8 cellular contexts compared by ENCODE assay signal in genomic region chr1:31548518-31548898, GRCh38. TPM values are rescaled to one million over a fixed set of nuclear protein-coding genes. Genes with fewer than 3 reads are reported as not detected.
DNase-seq lines count a peak whose midpoint lies in the region; ATAC-seq lines count a peak whose summit lies in the region.

No MANE protein-coding gene starts in this region.

- DNase-seq in activated naive CD8-positive, alpha-beta T cell treated with anti-CD3 and anti-CD28 coated beads, Interleukin-2, amount 50 U/mL, for 24 hours, result no peak
- no peak for DNase-seq in activated naive CD8-positive, alpha-beta T cell treated with anti-CD3 and anti-CD28 coated beads for 36 hours
- DNase-seq in T-cell, result no peak
- DNase-seq in left kidney (ENCODE audit: low read depth, low spot score), result peak; percentile 66
- DNase-seq in aorta, result no peak
- DNase-seq in NK-92 treated with Interleukin-12 subunit alpha and Interleukin-12 subunit beta, amount 100 ng/mL, for 24 hours (lab: John Stamatoyannopoulos, UW), result no peak
- no peak for DNase-seq in T-helper 9 cell

- H3K36me3 Mint-ChIP-seq in activated naive CD8-positive, alpha-beta T cell treated with anti-CD3 and anti-CD28 coated beads, Interleukin-2, amount 50 U/mL, for 24 hours (ENCODE audit: low read depth), result no peaks in the 10 kb centered on the region
- H3K36me3 Mint-ChIP-seq in activated naive CD8-positive, alpha-beta T cell treated with anti-CD3 and anti-CD28 coated beads for 36 hours, result no peaks in the 10 kb centered on the region
- no peaks in the 10 kb centered on the region for H3K36me3 Mint-ChIP-seq in T-cell

- no peak overlapping the region for H3K27ac Mint-ChIP-seq in activated naive CD8-positive, alpha-beta T cell treated with anti-CD3 and anti-CD28 coated beads, Interleukin-2, amount 50 U/mL, for 24 hours
- no peak overlapping the region for H3K27ac Mint-ChIP-seq in activated naive CD8-positive, alpha-beta T cell treated with anti-CD3 and anti-CD28 coated beads for 36 hours
- no peak overlapping the region for H3K27ac Mint-ChIP-seq in T-cell

- H3K9me3 ChIP-seq in aorta (ENCODE audit: control insufficient read depth, low read length), result no peaks in the 10 kb centered on the region

- no peaks in the 10 kb centered on the region for H3K36me3 ChIP-seq in aorta (ENCODE audit: control insufficient read depth in 1 of 2, insufficient read depth in 2 of 2, low read length in 1 of 2)

- peak; percentile 16 for ATAC-seq in activated naive CD8-positive, alpha-beta T cell treated with anti-CD3 and anti-CD28 coated beads, Interleukin-2, amount 50 U/mL, for 24 hours
- ATAC-seq in T-cell (replicated peaks in 1 of 4) (peak in 3 of 4 experiments; percentile 8 to 23 (median 8)), aorta (ENCODE audit: low FRiP score) (peak; percentile 8), GM19467 (IDR thresholded peaks at IDR 0.05; ENCODE audit: unreplicated experiment) (no peak)

- CTCF ChIA-PET in T-cell (lab: Charles Lee), result interaction anchor here in 1 of 2 donors (1.0 to 1.8 kb wide), 4 partner anchors 10 to 241 kb away, joined by 3 to 7 read pairs (median 4); no protein-coding TSS in a partner anchor

- POLR2A ChIA-PET in T-cell (lab: Charles Lee), result no interaction called here

- no peak overlapping the region for H3K4me3 Mint-ChIP-seq in activated naive CD8-positive, alpha-beta T cell treated with anti-CD3 and anti-CD28 coated beads, Interleukin-2, amount 50 U/mL, for 24 hours
- no peak overlapping the region for H3K4me3 Mint-ChIP-seq in activated naive CD8-positive, alpha-beta T cell treated with anti-CD3 and anti-CD28 coated beads for 36 hours
- H3K4me3 Mint-ChIP-seq in T-cell, result no peak overlapping the region

- H3K4me1 ChIP-seq in aorta (ENCODE audit: control insufficient read depth in 1 of 2, insufficient read depth in 2 of 2, low read length in 2 of 2), result no peaks in the 10 kb centered on the region

- no peaks in the 10 kb centered on the region for H3K9me3 Mint-ChIP-seq in activated naive CD8-positive, alpha-beta T cell treated with anti-CD3 and anti-CD28 coated beads, Interleukin-2, amount 50 U/mL, for 24 hours
- no peaks in the 10 kb centered on the region for H3K9me3 Mint-ChIP-seq in activated naive CD8-positive, alpha-beta T cell treated with anti-CD3 and anti-CD28 coated beads for 36 hours
- no peaks in the 10 kb centered on the region for H3K9me3 Mint-ChIP-seq in T-cell

- no peak overlapping the region for H3K4me3 ChIP-seq in aorta (ENCODE audit: low read length in 2 of 2)

- no peaks in the 10 kb centered on the region for H3K27me3 ChIP-seq in aorta (ENCODE audit: control insufficient read depth in 1 of 2, insufficient read depth in 2 of 2, low read length in 1 of 2)

- intact Hi-C loops in aorta (cut with DNase I), result loop anchor here (5.0 to 10.0 kb wide), 2 partner anchors 156 to 364 kb away; no protein-coding TSS in a partner anchor

- no peak overlapping the region for H3K27ac ChIP-seq in aorta (ENCODE audit: low read depth in 1 of 2, low read length in 2 of 2)

- H3K27me3 Mint-ChIP-seq in activated naive CD8-positive, alpha-beta T cell treated with anti-CD3 and anti-CD28 coated beads, Interleukin-2, amount 50 U/mL, for 24 hours, result peaks cover 18% of the 10 kb centered on the region
- peaks cover 19% of the 10 kb centered on the region for H3K27me3 Mint-ChIP-seq in activated naive CD8-positive, alpha-beta T cell treated with anti-CD3 and anti-CD28 coated beads for 36 hours
- H3K27me3 Mint-ChIP-seq in T-cell, result peaks cover 3 to 9% of the 10 kb centered on the region in 2 donors

- H3K4me1 Mint-ChIP-seq in activated naive CD8-positive, alpha-beta T cell treated with anti-CD3 and anti-CD28 coated beads, Interleukin-2, amount 50 U/mL, for 24 hours, result peaks cover 14% of the 10 kb centered on the region
- peaks cover 6% of the 10 kb centered on the region for H3K4me1 Mint-ChIP-seq in activated naive CD8-positive, alpha-beta T cell treated with anti-CD3 and anti-CD28 coated beads for 36 hours
- peaks cover 8 to 14% (median 10%) of the 10 kb centered on the region in 3 donors for H3K4me1 Mint-ChIP-seq in T-cell

- WGBS in aorta, 2 donors, result 32 to 34% methylated on average over 12 of the region's 12 CpGs

RNA-seq across cellular contexts. Expression of gene TINAGL1, which starts 27.8 kb away (rescaled TPM):
- total RNA-seq in activated naive CD8-positive, alpha-beta T cell treated with anti-CD3 and anti-CD28 coated beads for 36 hours, result not detected
- under 1 TPM in 3 of 5 donors, not detected in 2; 0.43 to 0.61 (median 0.44) TPM for total RNA-seq in T-cell
- 100 to 1,000 TPM; 317 to 506 TPM for total RNA-seq in aorta
- 100 to 1,000 TPM; 158 to 325 TPM for polyA plus RNA-seq in aorta

Comparison
In these comparisons a context has a peak if more than half of its experiments do, and no peak if none do; other contexts are left out.
1. RNA of gene TINAGL1, which starts 27.8 kb away (total RNA-seq): 317 to 506 TPM in aorta; 0.43 to 0.61 TPM in T-cell and not detected in activated naive CD8-positive, alpha-beta T cell treated with anti-CD3 and anti-CD28 coated beads for 36 hours; every median in the first group is over 100 times any median in the second.